ENCODE assay signal across 2 cellular contexts in the genomic region with DNA sequence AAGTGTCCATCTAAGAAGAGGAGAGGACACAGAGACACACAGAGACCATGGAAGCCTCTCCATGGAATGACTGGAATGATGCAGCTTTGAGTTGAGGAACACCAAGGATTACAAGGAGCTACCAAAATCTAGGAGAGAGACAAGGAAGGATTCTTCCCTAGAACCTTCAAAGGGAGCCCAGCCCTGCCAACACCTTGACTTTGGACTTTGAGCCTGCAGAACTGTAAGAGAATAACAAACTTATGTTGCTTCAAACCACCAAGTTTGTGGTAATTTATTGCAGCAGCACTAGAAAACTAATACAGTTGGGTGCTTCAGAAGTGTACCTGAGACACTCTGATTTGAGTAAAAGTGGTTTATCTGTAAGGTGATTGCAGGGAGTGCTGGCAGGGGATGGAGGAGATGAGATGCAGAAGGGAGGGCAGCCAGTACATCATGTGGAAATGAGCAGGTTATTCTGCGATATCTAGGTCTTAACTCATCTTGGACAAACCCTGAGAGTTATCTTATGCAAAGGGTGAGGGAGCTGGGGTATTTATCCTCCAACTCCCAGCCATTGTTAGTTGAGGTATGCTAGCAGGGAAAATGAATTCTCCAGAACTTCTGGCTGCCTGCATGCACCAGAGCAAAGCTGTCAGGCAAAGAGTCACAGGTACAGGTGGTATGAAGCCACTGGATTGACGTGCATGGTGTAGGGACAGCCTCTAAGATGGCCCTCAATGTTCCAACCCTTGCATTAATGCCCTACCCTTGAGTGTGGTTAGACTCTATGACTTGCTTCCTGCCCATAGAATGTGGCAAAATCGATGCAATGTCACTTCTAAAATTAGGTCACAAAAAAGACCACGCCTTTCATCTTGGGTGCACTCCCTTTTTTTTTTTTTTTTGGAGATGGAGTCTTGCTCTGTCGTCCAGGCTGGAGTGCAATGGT.
TF ChIP-seq lines count a peak whose summit lies in the region.

No MANE protein-coding gene starts in this region.

TF ChIP-seq in GM12891, 5 proteins besides CTCF, POLR2A, EP300 and RAD21 (continued from another document):
- TF ChIP-seq TAF1 (IDR thresholded peaks at IDR 0.05; ENCODE audit: low read depth, low read length) (no peak), PAX5 (IDR thresholded peaks at IDR 0.05; ENCODE audit: insufficient read depth, low read length, severe bottlenecking) (no peak)

TF ChIP-seq in H1, 55 proteins besides CTCF, POLR2A, EP300 and RAD21 (continued from another document):
- no peak for TF ChIP-seq NANOG (IDR thresholded peaks at IDR 0.05; ENCODE audit: insufficient read depth, low read depth, low read length, poor library complexity, severe bottlenecking)
- TF ChIP-seq NRF1 (IDR thresholded peaks at IDR 0.05; ENCODE audit: low read depth, low read length): no peak
- TF ChIP-seq, protein P1, sequence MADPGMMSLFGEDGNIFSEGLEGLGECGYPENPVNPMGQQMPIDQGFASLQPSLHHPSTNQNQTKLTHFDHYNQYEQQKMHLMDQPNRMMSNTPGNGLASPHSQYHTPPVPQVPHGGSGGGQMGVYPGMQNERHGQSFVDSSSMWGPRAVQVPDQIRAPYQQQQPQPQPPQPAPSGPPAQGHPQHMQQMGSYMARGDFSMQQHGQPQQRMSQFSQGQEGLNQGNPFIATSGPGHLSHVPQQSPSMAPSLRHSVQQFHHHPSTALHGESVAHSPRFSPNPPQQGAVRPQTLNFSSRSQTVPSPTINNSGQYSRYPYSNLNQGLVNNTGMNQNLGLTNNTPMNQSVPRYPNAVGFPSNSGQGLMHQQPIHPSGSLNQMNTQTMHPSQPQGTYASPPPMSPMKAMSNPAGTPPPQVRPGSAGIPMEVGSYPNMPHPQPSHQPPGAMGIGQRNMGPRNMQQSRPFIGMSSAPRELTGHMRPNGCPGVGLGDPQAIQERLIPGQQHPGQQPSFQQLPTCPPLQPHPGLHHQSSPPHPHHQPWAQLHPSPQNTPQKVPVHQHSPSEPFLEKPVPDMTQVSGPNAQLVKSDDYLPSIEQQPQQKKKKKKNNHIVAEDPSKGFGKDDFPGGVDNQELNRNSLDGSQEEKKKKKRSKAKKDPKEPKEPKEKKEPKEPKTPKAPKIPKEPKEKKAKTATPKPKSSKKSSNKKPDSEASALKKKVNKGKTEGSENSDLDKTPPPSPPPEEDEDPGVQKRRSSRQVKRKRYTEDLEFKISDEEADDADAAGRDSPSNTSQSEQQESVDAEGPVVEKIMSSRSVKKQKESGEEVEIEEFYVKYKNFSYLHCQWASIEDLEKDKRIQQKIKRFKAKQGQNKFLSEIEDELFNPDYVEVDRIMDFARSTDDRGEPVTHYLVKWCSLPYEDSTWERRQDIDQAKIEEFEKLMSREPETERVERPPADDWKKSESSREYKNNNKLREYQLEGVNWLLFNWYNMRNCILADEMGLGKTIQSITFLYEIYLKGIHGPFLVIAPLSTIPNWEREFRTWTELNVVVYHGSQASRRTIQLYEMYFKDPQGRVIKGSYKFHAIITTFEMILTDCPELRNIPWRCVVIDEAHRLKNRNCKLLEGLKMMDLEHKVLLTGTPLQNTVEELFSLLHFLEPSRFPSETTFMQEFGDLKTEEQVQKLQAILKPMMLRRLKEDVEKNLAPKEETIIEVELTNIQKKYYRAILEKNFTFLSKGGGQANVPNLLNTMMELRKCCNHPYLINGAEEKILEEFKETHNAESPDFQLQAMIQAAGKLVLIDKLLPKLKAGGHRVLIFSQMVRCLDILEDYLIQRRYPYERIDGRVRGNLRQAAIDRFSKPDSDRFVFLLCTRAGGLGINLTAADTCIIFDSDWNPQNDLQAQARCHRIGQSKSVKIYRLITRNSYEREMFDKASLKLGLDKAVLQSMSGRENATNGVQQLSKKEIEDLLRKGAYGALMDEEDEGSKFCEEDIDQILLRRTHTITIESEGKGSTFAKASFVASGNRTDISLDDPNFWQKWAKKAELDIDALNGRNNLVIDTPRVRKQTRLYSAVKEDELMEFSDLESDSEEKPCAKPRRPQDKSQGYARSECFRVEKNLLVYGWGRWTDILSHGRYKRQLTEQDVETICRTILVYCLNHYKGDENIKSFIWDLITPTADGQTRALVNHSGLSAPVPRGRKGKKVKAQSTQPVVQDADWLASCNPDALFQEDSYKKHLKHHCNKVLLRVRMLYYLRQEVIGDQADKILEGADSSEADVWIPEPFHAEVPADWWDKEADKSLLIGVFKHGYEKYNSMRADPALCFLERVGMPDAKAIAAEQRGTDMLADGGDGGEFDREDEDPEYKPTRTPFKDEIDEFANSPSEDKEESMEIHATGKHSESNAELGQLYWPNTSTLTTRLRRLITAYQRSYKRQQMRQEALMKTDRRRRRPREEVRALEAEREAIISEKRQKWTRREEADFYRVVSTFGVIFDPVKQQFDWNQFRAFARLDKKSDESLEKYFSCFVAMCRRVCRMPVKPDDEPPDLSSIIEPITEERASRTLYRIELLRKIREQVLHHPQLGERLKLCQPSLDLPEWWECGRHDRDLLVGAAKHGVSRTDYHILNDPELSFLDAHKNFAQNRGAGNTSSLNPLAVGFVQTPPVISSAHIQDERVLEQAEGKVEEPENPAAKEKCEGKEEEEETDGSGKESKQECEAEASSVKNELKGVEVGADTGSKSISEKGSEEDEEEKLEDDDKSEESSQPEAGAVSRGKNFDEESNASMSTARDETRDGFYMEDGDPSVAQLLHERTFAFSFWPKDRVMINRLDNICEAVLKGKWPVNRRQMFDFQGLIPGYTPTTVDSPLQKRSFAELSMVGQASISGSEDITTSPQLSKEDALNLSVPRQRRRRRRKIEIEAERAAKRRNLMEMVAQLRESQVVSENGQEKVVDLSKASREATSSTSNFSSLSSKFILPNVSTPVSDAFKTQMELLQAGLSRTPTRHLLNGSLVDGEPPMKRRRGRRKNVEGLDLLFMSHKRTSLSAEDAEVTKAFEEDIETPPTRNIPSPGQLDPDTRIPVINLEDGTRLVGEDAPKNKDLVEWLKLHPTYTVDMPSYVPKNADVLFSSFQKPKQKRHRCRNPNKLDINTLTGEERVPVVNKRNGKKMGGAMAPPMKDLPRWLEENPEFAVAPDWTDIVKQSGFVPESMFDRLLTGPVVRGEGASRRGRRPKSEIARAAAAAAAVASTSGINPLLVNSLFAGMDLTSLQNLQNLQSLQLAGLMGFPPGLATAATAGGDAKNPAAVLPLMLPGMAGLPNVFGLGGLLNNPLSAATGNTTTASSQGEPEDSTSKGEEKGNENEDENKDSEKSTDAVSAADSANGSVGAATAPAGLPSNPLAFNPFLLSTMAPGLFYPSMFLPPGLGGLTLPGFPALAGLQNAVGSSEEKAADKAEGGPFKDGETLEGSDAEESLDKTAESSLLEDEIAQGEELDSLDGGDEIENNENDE (IDR thresholded peaks at IDR 0.05; ENCODE audit: insufficient replicate concordance, low read length): no peak
- no peak for TF ChIP-seq FOSL1 (IDR thresholded peaks at IDR 0.05; ENCODE audit: insufficient read depth, low read depth, low read length)
